ENCODE assay signal across 19 cellular contexts in the genomic region with DNA sequence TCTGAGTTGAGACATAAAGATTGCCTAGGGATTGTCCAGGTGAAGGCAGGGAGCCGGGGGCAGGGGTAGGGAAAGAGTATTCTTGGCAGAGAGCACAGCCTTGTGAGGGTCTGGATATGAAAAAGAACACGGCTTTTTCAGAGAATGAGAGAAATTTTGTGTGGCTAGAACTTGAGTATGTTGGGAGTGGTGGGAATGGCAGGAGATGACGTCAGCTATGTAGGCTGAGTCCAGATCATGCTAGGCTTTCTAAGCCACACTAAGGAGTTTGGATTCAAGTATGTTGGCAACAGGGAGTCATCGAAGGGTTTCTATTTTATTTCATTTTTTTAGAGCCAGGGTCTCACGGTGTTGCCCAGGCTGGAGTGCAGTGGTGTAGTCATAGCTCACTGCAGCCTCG. TPM values are rescaled to one million over a fixed set of nuclear protein-coding genes. Genes with fewer than 3 reads are reported as not detected.
DNase-seq lines count a peak whose midpoint lies in the region; ATAC-seq and TF ChIP-seq lines count a peak whose summit lies in the region.
"Had no signal": no experiment of that assay in that cellular context is flagged by ENCODE, and none has a peak within 500 bp of the region (broad histone marks: within the 10 kb centered on the region; RNA-seq: fewer than 3 reads in every experiment).

No MANE protein-coding gene starts in this region.

- H3K9me3 Mint-ChIP-seq in CD4-positive, alpha-beta T cell: no peaks in the 10 kb centered on the region
- H3K9me3 Mint-ChIP-seq in neural crest cell (peaks cover 8% of the 10 kb centered on the region), T-cell (no peaks in the 10 kb centered on the region)
- H3K9me3 Mint-ChIP-seq in activated CD4-positive, alpha-beta memory T cell treated with anti-CD3 and anti-CD28 coated beads, Interleukin-2, amount 10 ng/mL, durations not matched to agents 7 days and 5 days: no peaks in the 10 kb centered on the region
- H3K9me3 Mint-ChIP-seq: CD4-positive, CD25-positive, alpha-beta regulatory T cell; IgD-negative memory B cell had no signal

- H3K27ac ChIP-seq in CD4-positive, alpha-beta T cell (ENCODE audit: low read depth, low read length): no peak overlapping the region
- peak overlapping the region; percentile 65 for H3K27ac ChIP-seq in DND-41 (ENCODE audit: low read length)
- H3K27ac ChIP-seq: GM23248 had no signal

- DNase-seq in CD4-positive, alpha-beta T cell: no peak
- DNase-seq in DND-41 (no peak), T-helper 17 cell (no peak), neural crest cell (ENCODE audit: low read depth, low spot score) (no peak), T-cell (no peak), mucosa of gallbladder (ENCODE audit: low spot score) (no peak)
- DNase-seq in activated CD4-positive, alpha-beta memory T cell treated with anti-CD3 and anti-CD28 coated beads, Interleukin-2, amount 10 ng/mL, durations not matched to agents 7 days and 5 days: no peak
- DNase-seq: ACHN; BE2C; C1 segment of cervical spinal cord; Caco-2; CD4-positive, CD25-positive, alpha-beta regulatory T cell; GDM1; GM23248 had no signal

- no peak overlapping the region for H3K4me2 ChIP-seq in DND-41 (ENCODE audit: insufficient read depth, low read length)

- H3K4me3 ChIP-seq in DND-41 (ENCODE audit: low read depth in 1 of 2, low read length in 2 of 2): no peak overlapping the region
- H3K4me3 ChIP-seq: GM23248, HAP-1 had no signal

- no peaks in the 10 kb centered on the region for H3K9me3 ChIP-seq in CD4-positive, alpha-beta T cell (ENCODE audit: control insufficient read depth, low read length)
- no peaks in the 10 kb centered on the region for H3K9me3 ChIP-seq in DND-41 (ENCODE audit: insufficient read depth, low read length, severe bottlenecking)
- H3K9me3 ChIP-seq in T-helper 17 cell (ENCODE audit: control insufficient read depth, low read length, poor library complexity, severe bottlenecking): no peaks in the 10 kb centered on the region
- H3K9me3 ChIP-seq: BE2C, Caco-2, HAP-1 had no signal

- no peaks in the 10 kb centered on the region for H3K27me3 ChIP-seq in CD4-positive, alpha-beta T cell (ENCODE audit: control insufficient read depth, insufficient read depth, low read length)
- no peaks in the 10 kb centered on the region for H3K27me3 ChIP-seq in DND-41 (ENCODE audit: insufficient read depth, low read length, poor library complexity)
- H3K27me3 ChIP-seq: BE2C had no signal

- peak overlapping the region; percentile 36 for H3K27ac Mint-ChIP-seq in CD4-positive, alpha-beta T cell
- H3K27ac Mint-ChIP-seq in T-helper 17 cell (peak overlapping the region; percentile 11), neural crest cell (ENCODE audit: unreplicated experiment) (peak overlapping the region; percentile 5), T-cell (no peak overlapping the region)
- H3K27ac Mint-ChIP-seq in activated CD4-positive, alpha-beta memory T cell treated with anti-CD3 and anti-CD28 coated beads, Interleukin-2, amount 10 ng/mL, durations not matched to agents 7 days and 5 days: no peak overlapping the region
- H3K27ac Mint-ChIP-seq: IgD-negative memory B cell had no signal

- CTCF ChIA-PET in CD4-positive, alpha-beta T cell (lab: Charles Lee): no interaction called here
- CTCF ChIA-PET in T-cell (lab: Charles Lee): interaction anchor here in 1 of 2 donors (0.8 kb wide), 1 partner anchor 769 kb away, joined by 3 read pairs; no protein-coding TSS in a partner anchor
- CTCF ChIA-PET in activated CD4-positive, alpha-beta memory T cell treated with anti-CD3 and anti-CD28 coated beads, Interleukin-2, amount 10 ng/mL, durations not matched to agents 7 days and 5 days (lab: Charles Lee): no interaction called here

- H3K9ac ChIP-seq in DND-41 (ENCODE audit: low read depth, low read length): no peak overlapping the region
- H3K9ac ChIP-seq: GM23248 had no signal

- H3K36me3 ChIP-seq in DND-41 (ENCODE audit: insufficient read depth, low read length): peaks cover 11% of the 10 kb centered on the region
- H3K36me3 ChIP-seq: BE2C, HAP-1 had no signal

- peaks cover 31% of the 10 kb centered on the region for H3K4me1 Mint-ChIP-seq in CD4-positive, alpha-beta T cell (ENCODE audit: low read depth)
- H3K4me1 Mint-ChIP-seq in T-helper 17 cell: no peaks in the 10 kb centered on the region
- peaks cover 40% of the 10 kb centered on the region for H3K4me1 Mint-ChIP-seq in neural crest cell
- peaks cover 10 to 32% (median 21%) of the 10 kb centered on the region in 3 donors for H3K4me1 Mint-ChIP-seq in T-cell
- H3K4me1 Mint-ChIP-seq in activated CD4-positive, alpha-beta memory T cell treated with anti-CD3 and anti-CD28 coated beads, Interleukin-2, amount 10 ng/mL, durations not matched to agents 7 days and 5 days: peaks cover 16% of the 10 kb centered on the region
- H3K4me1 Mint-ChIP-seq: IgD-negative memory B cell had no signal

- H3K4me1 ChIP-seq in DND-41 (ENCODE audit: insufficient read depth, low read length): peaks cover 69% of the 10 kb centered on the region
- H3K4me1 ChIP-seq: BE2C, Caco-2, HAP-1 had no signal

- H2AFZ ChIP-seq in DND-41 (ENCODE audit: low read depth, low read length): no peak overlapping the region
- H2AFZ ChIP-seq: GM23248 had no signal

- H3K79me2 ChIP-seq in DND-41 (ENCODE audit: insufficient read depth, low read length): no peaks in the 10 kb centered on the region

- intact Hi-C loops in CD4-positive, alpha-beta T cell (cut with DNase I, micrococcal nuclease): loop anchor here in 1 of 2 experiments (5.0 kb wide), 1 partner anchor 746 kb away; no protein-coding TSS in a partner anchor

- POLR2A ChIA-PET in CD4-positive, alpha-beta T cell (lab: Charles Lee): no interaction called here
- POLR2A ChIA-PET in T-cell (lab: Charles Lee): no interaction called here
- POLR2A ChIA-PET in activated CD4-positive, alpha-beta memory T cell treated with anti-CD3 and anti-CD28 coated beads, Interleukin-2, amount 10 ng/mL, durations not matched to agents 7 days and 5 days (lab: Charles Lee): interaction anchor here (0.7 kb wide), 1 partner anchor 40 kb away, joined by 3 read pairs; a partner anchor contains a TSS

- no peak for TF ChIP-seq CTCF in CD4-positive, alpha-beta T cell (IDR thresholded peaks at IDR 0.05)
- TF ChIP-seq CTCF in DND-41 (IDR thresholded peaks at IDR 0.05; ENCODE audit: borderline replicate concordance, extremely low read depth, low read length, poor library complexity, severe bottlenecking) (no peak), neural crest cell (conservative IDR thresholded peaks at IDR 0.05) (no peak)

- no peak overlapping the region for H3K4me3 Mint-ChIP-seq in CD4-positive, alpha-beta T cell
- H3K4me3 Mint-ChIP-seq in T-helper 17 cell (no peak overlapping the region), neural crest cell (no peak overlapping the region), T-cell (no peak overlapping the region)
- no peak overlapping the region for H3K4me3 Mint-ChIP-seq in activated CD4-positive, alpha-beta memory T cell treated with anti-CD3 and anti-CD28 coated beads, Interleukin-2, amount 10 ng/mL, durations not matched to agents 7 days and 5 days
- H3K4me3 Mint-ChIP-seq: IgD-negative memory B cell had no signal

- no peaks in the 10 kb centered on the region for H3K27me3 Mint-ChIP-seq in CD4-positive, alpha-beta T cell
- no peaks in the 10 kb centered on the region for H3K27me3 Mint-ChIP-seq in T-helper 17 cell
- no peaks in the 10 kb centered on the region for H3K27me3 Mint-ChIP-seq in neural crest cell (ENCODE audit: low read depth)
- H3K27me3 Mint-ChIP-seq in T-cell: peaks cover 0 to 7% of the 10 kb centered on the region in 2 donors
- no peaks in the 10 kb centered on the region for H3K27me3 Mint-ChIP-seq in activated CD4-positive, alpha-beta memory T cell treated with anti-CD3 and anti-CD28 coated beads, Interleukin-2, amount 10 ng/mL, durations not matched to agents 7 days and 5 days
- H3K27me3 Mint-ChIP-seq: CD4-positive, CD25-positive, alpha-beta regulatory T cell had no signal

- H3K36me3 Mint-ChIP-seq in CD4-positive, alpha-beta T cell (ENCODE audit: low read depth): peaks cover 60% of the 10 kb centered on the region
- H3K36me3 Mint-ChIP-seq in T-helper 17 cell (ENCODE audit: low read depth): no peaks in the 10 kb centered on the region
- peaks cover 17% of the 10 kb centered on the region for H3K36me3 Mint-ChIP-seq in neural crest cell (ENCODE audit: low read depth)
- peaks cover 20% of the 10 kb centered on the region for H3K36me3 Mint-ChIP-seq in T-cell
- peaks cover 28% of the 10 kb centered on the region for H3K36me3 Mint-ChIP-seq in activated CD4-positive, alpha-beta memory T cell treated with anti-CD3 and anti-CD28 coated beads, Interleukin-2, amount 10 ng/mL, durations not matched to agents 7 days and 5 days (ENCODE audit: low read depth)
- H3K36me3 Mint-ChIP-seq: CD4-positive, CD25-positive, alpha-beta regulatory T cell; IgD-negative memory B cell had no signal

- H4K20me1 ChIP-seq in DND-41 (ENCODE audit: insufficient read depth, low read length): no peaks in the 10 kb centered on the region

- no peak for ATAC-seq in CD4-positive, alpha-beta T cell (ENCODE audit: poor library complexity)
- ATAC-seq in DND-41 (ENCODE audit: insufficient read depth, low read depth) (no peak), T-helper 17 cell (no peak), T-cell (replicated peaks in 1 of 4) (no peak), HG02642 (IDR thresholded peaks at IDR 0.05; ENCODE audit: poor library complexity, unreplicated experiment) (no peak)

RNA-seq across cellular contexts. Expression of a gene that starts 40.0 kb away (rescaled TPM):
- total RNA-seq in CD4-positive, alpha-beta T cell: 10 to 100 TPM; 39.6 to 41.5 TPM
- total RNA-seq in T-helper 17 cell (10 to 100 TPM; 25.8 to 29.1 TPM), neural crest cell (1.5 and 1.9 TPM in 2 replicates), T-cell (10 to 100 TPM; 32.1 to 43.8 (median 39.0) TPM), mucosa of gallbladder (1.0 TPM)
- total RNA-seq in activated CD4-positive, alpha-beta memory T cell treated with anti-CD3 and anti-CD28 coated beads, Interleukin-2, amount 10 ng/mL, durations not matched to agents 7 days and 5 days: 10 to 100 TPM; 58.3 to 61.2 TPM
- total RNA-seq: Caco-2, Daoy, GM23248, H4 had no signal

RNA-seq across cellular contexts. Expression of a gene that starts 53.9 kb away (rescaled TPM):
- total RNA-seq in CD4-positive, alpha-beta T cell: not detected
- total RNA-seq in T-helper 17 cell: not detected
- total RNA-seq in neural crest cell: 1.9 and 2.1 TPM in 2 replicates
- total RNA-seq in T-cell: not detected
- not detected for total RNA-seq in activated CD4-positive, alpha-beta memory T cell treated with anti-CD3 and anti-CD28 coated beads, Interleukin-2, amount 10 ng/mL, durations not matched to agents 7 days and 5 days
- not detected for total RNA-seq in mucosa of gallbladder
- total RNA-seq: Caco-2; CD4-positive, CD25-positive, alpha-beta regulatory T cell; Daoy; GM23248; H4 had no signal

Comparison
In these comparisons a context has a peak if more than half of its experiments do, and no peak if none do; other contexts are left out.
1. H3K27ac Mint-ChIP-seq: peak in CD4-positive, alpha-beta T cell (single experiment), T-helper 17 cell (single experiment) and neural crest cell (single experiment); none in T-cell (0 of 2) and activated CD4-positive, alpha-beta memory T cell treated with anti-CD3 and anti-CD28 coated beads, Interleukin-2, amount 10 ng/mL, durations not matched to agents 7 days and 5 days (single experiment).